Comparison of ENCODE assay signal across 8 cellular contexts in genomic region chr3:146544013-146544928, GRCh38. TPM values are rescaled to one million over a fixed set of nuclear protein-coding genes. Genes with fewer than 3 reads are reported as not detected.
A peak's percentile ranks its signal among the peaks of the same experiment; 100 is the strongest.
DNase-seq lines count a peak whose midpoint lies in the region; TF ChIP-seq lines count a peak whose summit lies in the region.

Gene PLSCR1 (minus strand): TSS chr3:146544607. CDS start chr3:146536552, 8,055 bp downstream.

- peak; percentile 70 for DNase-seq in GM04503 (ENCODE audit: low read depth)
- DNase-seq in HAP-1 (ENCODE audit: low spot score in 2 of 2) = peak; percentile 95
- peak; percentile 99 for DNase-seq in MG63
- peak; percentile 77 for DNase-seq in SK-N-MC (ENCODE audit: low read depth, low spot score)
- peak; percentile 88 for DNase-seq in activated naive CD4-positive, alpha-beta T cell treated with anti-CD3 and anti-CD28 coated beads, Interleukin-2, amount 10 ng/mL, durations not matched to agents 7 days and 5 days
- DNase-seq in germinal center (ENCODE audit: low spot score) = peak; percentile 85

- peak; percentile 19 for TF ChIP-seq CTCF in neutrophil (IDR thresholded peaks at IDR 0.05)
- no peak for TF ChIP-seq CTCF in subcutaneous adipose tissue (IDR thresholded peaks at IDR 0.05; ENCODE audit: low read depth)

- peak within 1 kb of the TSS; percentile 81 for H3K4me3 Mint-ChIP-seq in activated naive CD4-positive, alpha-beta T cell treated with anti-CD3 and anti-CD28 coated beads, Interleukin-2, amount 10 ng/mL, durations not matched to agents 7 days and 5 days

- H3K4me3 ChIP-seq in HAP-1 = peak within 1 kb of the TSS; percentile 69
- peak within 1 kb of the TSS; percentile 95 for H3K4me3 ChIP-seq in MG63
- peak within 1 kb of the TSS; percentile 83 for H3K4me3 ChIP-seq in SK-N-MC
- peak within 1 kb of the TSS; percentile 73 to 89 for H3K4me3 ChIP-seq in neutrophil (ENCODE audit: low read depth in 1 of 2, low read length in 1 of 2)

- H3K36me3 ChIP-seq in HAP-1 (replicated peaks) = peaks cover 7% of the 10 kb centered on the region; the same call in 1 of the 2 replicates
- H3K36me3 ChIP-seq in MG63 = peaks cover 46% of the 10 kb centered on the region
- H3K36me3 ChIP-seq in SK-N-MC (ENCODE audit: insufficient read depth, low read length) = peaks cover 12% of the 10 kb centered on the region
- H3K36me3 ChIP-seq in neutrophil = no peaks in the 10 kb centered on the region

- peaks cover 30% of the 10 kb centered on the region for H3K36me3 Mint-ChIP-seq in activated naive CD4-positive, alpha-beta T cell treated with anti-CD3 and anti-CD28 coated beads, Interleukin-2, amount 10 ng/mL, durations not matched to agents 7 days and 5 days

- in situ Hi-C loops in HAP-1 (cut with MboI; ENCODE audit: low sequenced_read_pairs) = no loop called here

- peaks cover 78% of the 10 kb centered on the region for H3K4me1 Mint-ChIP-seq in activated naive CD4-positive, alpha-beta T cell treated with anti-CD3 and anti-CD28 coated beads, Interleukin-2, amount 10 ng/mL, durations not matched to agents 7 days and 5 days

- H3K27ac ChIP-seq in SK-N-MC (peak within 1 kb of the TSS; percentile 27; the same call in 1 of the 2 replicates), neutrophil (peak within 1 kb of the TSS; percentile 93)

- H3K9me3 Mint-ChIP-seq in activated naive CD4-positive, alpha-beta T cell treated with anti-CD3 and anti-CD28 coated beads, Interleukin-2, amount 10 ng/mL, durations not matched to agents 7 days and 5 days = no peaks in the 10 kb centered on the region

- H3K27me3 Mint-ChIP-seq in activated naive CD4-positive, alpha-beta T cell treated with anti-CD3 and anti-CD28 coated beads, Interleukin-2, amount 10 ng/mL, durations not matched to agents 7 days and 5 days = no peaks in the 10 kb centered on the region

- H3K27ac Mint-ChIP-seq in activated naive CD4-positive, alpha-beta T cell treated with anti-CD3 and anti-CD28 coated beads, Interleukin-2, amount 10 ng/mL, durations not matched to agents 7 days and 5 days = peak within 1 kb of the TSS; percentile 93

- H3K27me3 ChIP-seq in HAP-1 (ENCODE audit: low read depth) (no peaks in the 10 kb centered on the region), MG63 (no peaks in the 10 kb centered on the region), neutrophil (no peaks in the 10 kb centered on the region)

- CTCF ChIA-PET in activated naive CD4-positive, alpha-beta T cell treated with anti-CD3 and anti-CD28 coated beads, Interleukin-2, amount 10 ng/mL, durations not matched to agents 7 days and 5 days (lab: Charles Lee) = interaction anchor here (0.8 to 1.4 kb wide), 2 partner anchors 33 to 34 kb away, joined by 3 read pairs; no protein-coding TSS in a partner anchor

- H3K9ac ChIP-seq in SK-N-MC (ENCODE audit: insufficient read length) = peak within 1 kb of the TSS; percentile 90

- peaks cover 16% of the 10 kb centered on the region for H3K4me1 ChIP-seq in HAP-1
- H3K4me1 ChIP-seq in neutrophil (ENCODE audit: control insufficient read depth in 1 of 2, insufficient read depth in 1 of 2, low read depth in 1 of 2, low read length in 1 of 2) = peaks cover 51 to 62% of the 10 kb centered on the region in 2 experiments

- no peaks in the 10 kb centered on the region for H3K9me3 ChIP-seq in HAP-1
- H3K9me3 ChIP-seq in MG63 = no peaks in the 10 kb centered on the region
- H3K9me3 ChIP-seq in SK-N-MC (ENCODE audit: low read depth, low read length) = no peaks in the 10 kb centered on the region
- no peaks in the 10 kb centered on the region for H3K9me3 ChIP-seq in neutrophil

RNA-seq across cellular contexts. Expression of gene PLSCR1, which starts in this region (rescaled TPM):
- total RNA-seq in MG63 (2014; rRNA removed; shearing (Covaris generic); ENCODE audit: low replicate concordance) = 113 and 117 TPM in 2 replicates
- total RNA-seq in subcutaneous adipose tissue = 100 to 1,000 TPM; 111 to 182 (median 163) TPM

Comparison
In these comparisons a context has a peak if more than half of its experiments do, and no peak if none do; other contexts are left out.
1. Peak in every context shown above with its lines: DNase-seq, H3K4me3 ChIP-seq and H3K27ac ChIP-seq.